Comparison of ENCODE assay signal across 8 cellular contexts in genomic region chr1:224542783-224543440, GRCh38.
A peak's percentile ranks its signal among the peaks of the same experiment; 100 is the strongest.
DNase-seq lines count a peak whose midpoint lies in the region; ATAC-seq and TF ChIP-seq lines count a peak whose summit lies in the region.

No MANE protein-coding gene starts in this region.

- CTCF ChIA-PET in T-cell (lab: Charles Lee), result no interaction called here
- CTCF ChIA-PET in CD8-positive, alpha-beta memory T cell (lab: Charles Lee), result no interaction called here

- H3K4me1 ChIP-seq in CD8-positive, alpha-beta memory T cell (ENCODE audit: insufficient read depth, low read length), result no peaks in the 10 kb centered on the region

- no peak for DNase-seq in activated T-cell treated with anti-CD3 and anti-CD28 coated beads, Interleukin-2, amount 50 U/mL, for 24 hours
- DNase-seq in activated T-cell treated with anti-CD3 and anti-CD28 coated beads for 4 hours, result no peak
- no peak for DNase-seq in T-cell
- peak; percentile 94 for DNase-seq in fibroblast of pulmonary artery (ENCODE audit: low read depth)
- peak; percentile 24 to 42 for DNase-seq in stimulated activated naive CD8-positive, alpha-beta T cell treated with anti-CD3 and anti-CD28 coated beads, Interleukin-15, amount 100 ng/mL, for 72 hours
- no peak for DNase-seq in cerebellar cortex (ENCODE audit: low spot score)
- DNase-seq in effector CD4-positive, alpha-beta T cell, result no peak
- DNase-seq in CD8-positive, alpha-beta memory T cell, result no peak

- H3K27ac Mint-ChIP-seq in activated T-cell treated with anti-CD3 and anti-CD28 coated beads, Interleukin-2, amount 50 U/mL, for 24 hours, result peak overlapping the region; percentile 80
- H3K27ac Mint-ChIP-seq in T-cell, result no peak overlapping the region
- peak overlapping the region in 1 of 2 donors; percentile 2 for H3K27ac Mint-ChIP-seq in stimulated activated naive CD8-positive, alpha-beta T cell treated with anti-CD3 and anti-CD28 coated beads, Interleukin-15, amount 100 ng/mL, for 72 hours
- H3K27ac Mint-ChIP-seq in CD8-positive, alpha-beta memory T cell, result peak overlapping the region in 2 of 8 donors; percentile 5 to 42

- H3K36me3 ChIP-seq in CD8-positive, alpha-beta memory T cell (ENCODE audit: insufficient read depth, low read length), result no peaks in the 10 kb centered on the region

- POLR2A ChIA-PET in T-cell (lab: Charles Lee), result no interaction called here
- POLR2A ChIA-PET in CD8-positive, alpha-beta memory T cell (lab: Charles Lee), result no interaction called here

- peaks cover 27% of the 10 kb centered on the region for H3K4me1 Mint-ChIP-seq in activated T-cell treated with anti-CD3 and anti-CD28 coated beads, Interleukin-2, amount 50 U/mL, for 24 hours (ENCODE audit: low read depth)
- H3K4me1 Mint-ChIP-seq in T-cell, result peaks cover 5 to 11% (median 8%) of the 10 kb centered on the region in 3 donors
- peaks cover 17% of the 10 kb centered on the region for H3K4me1 Mint-ChIP-seq in stimulated activated naive CD8-positive, alpha-beta T cell treated with anti-CD3 and anti-CD28 coated beads, Interleukin-15, amount 100 ng/mL, for 72 hours
- H3K4me1 Mint-ChIP-seq in CD8-positive, alpha-beta memory T cell, result peaks cover 8 to 13% (median 12%) of the 10 kb centered on the region in 3 donors

- no peaks in the 10 kb centered on the region for H3K27me3 ChIP-seq in CD8-positive, alpha-beta memory T cell (ENCODE audit: insufficient read depth, low read length, poor library complexity, severe bottlenecking)

- peaks cover 8% of the 10 kb centered on the region for H3K27me3 Mint-ChIP-seq in activated T-cell treated with anti-CD3 and anti-CD28 coated beads, Interleukin-2, amount 50 U/mL, for 24 hours
- peaks cover 11 to 14% of the 10 kb centered on the region in 2 donors for H3K27me3 Mint-ChIP-seq in T-cell
- H3K27me3 Mint-ChIP-seq in stimulated activated naive CD8-positive, alpha-beta T cell treated with anti-CD3 and anti-CD28 coated beads, Interleukin-15, amount 100 ng/mL, for 72 hours, result peaks cover 13% of the 10 kb centered on the region
- peaks cover 0 to 11% of the 10 kb centered on the region in 2 donors for H3K27me3 Mint-ChIP-seq in CD8-positive, alpha-beta memory T cell

- ATAC-seq in T-cell (replicated peaks in 1 of 4), result peak; percentile 29 to 94 (median 84)
- peak; percentile 100 for ATAC-seq in stimulated activated naive CD8-positive, alpha-beta T cell treated with anti-CD3 and anti-CD28 coated beads, Interleukin-15, amount 100 ng/mL, for 72 hours

- H3K9me3 Mint-ChIP-seq in activated T-cell treated with anti-CD3 and anti-CD28 coated beads, Interleukin-2, amount 50 U/mL, for 24 hours, result no peaks in the 10 kb centered on the region
- H3K9me3 Mint-ChIP-seq in T-cell, result no peaks in the 10 kb centered on the region
- H3K9me3 Mint-ChIP-seq in stimulated activated naive CD8-positive, alpha-beta T cell treated with anti-CD3 and anti-CD28 coated beads, Interleukin-15, amount 100 ng/mL, for 72 hours, result no peaks in the 10 kb centered on the region
- no peaks in the 10 kb centered on the region for H3K9me3 Mint-ChIP-seq in CD8-positive, alpha-beta memory T cell

- H3K9me3 ChIP-seq in CD8-positive, alpha-beta memory T cell (ENCODE audit: low read length), result no peaks in the 10 kb centered on the region

- H3K4me3 ChIP-seq in fibroblast of pulmonary artery (replicated peaks; ENCODE audit: low read depth, low read length), result no peak overlapping the region
- no peak overlapping the region for H3K4me3 ChIP-seq in CD8-positive, alpha-beta memory T cell (ENCODE audit: low read length)

- TF ChIP-seq CTCF in fibroblast of pulmonary artery (IDR thresholded peaks at IDR 0.05; ENCODE audit: low read length, missing control alignments), result no peak

- H3K36me3 Mint-ChIP-seq in activated T-cell treated with anti-CD3 and anti-CD28 coated beads, Interleukin-2, amount 50 U/mL, for 24 hours (ENCODE audit: low read depth), result no peaks in the 10 kb centered on the region
- H3K36me3 Mint-ChIP-seq in T-cell, result no peaks in the 10 kb centered on the region
- H3K36me3 Mint-ChIP-seq in CD8-positive, alpha-beta memory T cell, result no peaks in the 10 kb centered on the region

- H3K27ac ChIP-seq in CD8-positive, alpha-beta memory T cell (ENCODE audit: low read depth, low read length), result no peak overlapping the region

- H3K4me3 Mint-ChIP-seq in activated T-cell treated with anti-CD3 and anti-CD28 coated beads, Interleukin-2, amount 50 U/mL, for 24 hours, result no peak overlapping the region
- no peak overlapping the region for H3K4me3 Mint-ChIP-seq in T-cell
- H3K4me3 Mint-ChIP-seq in stimulated activated naive CD8-positive, alpha-beta T cell treated with anti-CD3 and anti-CD28 coated beads, Interleukin-15, amount 100 ng/mL, for 72 hours, result peak overlapping the region in 1 of 2 donors; percentile 27
- no peak overlapping the region for H3K4me3 Mint-ChIP-seq in CD8-positive, alpha-beta memory T cell

Comparison
In these comparisons a context has a peak if more than half of its experiments do, and no peak if none do; other contexts are left out.
1. DNase-seq: peak in fibroblast of pulmonary artery (single experiment) and stimulated activated naive CD8-positive, alpha-beta T cell treated with anti-CD3 and anti-CD28 coated beads, Interleukin-15, amount 100 ng/mL, for 72 hours (2 of 2); none in activated T-cell treated with anti-CD3 and anti-CD28 coated beads, Interleukin-2, amount 50 U/mL, for 24 hours (single experiment), activated T-cell treated with anti-CD3 and anti-CD28 coated beads for 4 hours (single experiment), T-cell (0 of 34), cerebellar cortex (single experiment), effector CD4-positive, alpha-beta T cell (single experiment) and CD8-positive, alpha-beta memory T cell (0 of 5).